31 cellular contexts compared by ENCODE assay signal in the genomic region with DNA sequence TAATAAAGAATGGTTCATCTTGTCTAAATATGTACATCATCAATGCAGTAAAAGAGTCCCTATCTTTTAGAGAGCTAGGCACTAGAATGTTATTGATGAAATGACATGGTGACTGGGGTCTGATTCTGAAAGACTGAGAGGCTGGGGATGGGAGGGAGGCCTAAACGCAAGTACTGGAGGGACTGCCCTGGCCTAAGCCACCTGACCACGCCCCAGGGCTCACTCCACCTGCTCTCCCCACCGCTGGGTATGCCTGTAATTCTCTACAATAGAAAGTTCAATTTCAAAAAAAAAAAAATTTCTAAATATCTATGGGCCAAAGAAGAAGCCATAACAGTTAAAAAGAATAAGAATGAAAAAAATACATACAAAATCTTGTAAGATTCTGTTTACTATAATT.
"Had no signal": no experiment of that assay in that cellular context is flagged by ENCODE, and none has a peak within 500 bp of the region (broad histone marks: within the 10 kb centered on the region; RNA-seq: fewer than 3 reads in every experiment).

No MANE protein-coding gene starts in this region.

- H3K27me3 Mint-ChIP-seq: activated CD4-positive, alpha-beta T cell treated with anti-CD3 and anti-CD28 coated beads, Interleukin-2, amount 10 ng/mL, durations not matched to agents 24 days and 14 days; activated naive CD4-positive, alpha-beta T cell treated with anti-CD3 and anti-CD28 coated beads, Interleukin-2, amount 10 ng/mL, durations not matched to agents 7 days and 5 days; activated naive CD8-positive, alpha-beta T cell; activated naive CD8-positive, alpha-beta T cell treated with anti-CD3 and anti-CD28 coated beads, Interleukin-2, amount 50 U/mL, for 24 hours; brain had no signal

- ATAC-seq: activated naive CD8-positive, alpha-beta T cell treated with anti-CD3 and anti-CD28 coated beads, Interleukin-2, amount 50 U/mL, for 24 hours; activated T-cell treated with anti-CD3 and anti-CD28 coated beads, Interleukin-2, amount 50 U/mL, for 4 hours; K562; Right ventricle myocardium inferior had no signal

- H3K4me3 ChIP-seq: K562, PC-9 had no signal

- DNase-seq: activated CD4-positive, alpha-beta T cell treated with anti-CD3 and anti-CD28 coated beads, Interleukin-2, amount 10 ng/mL, durations not matched to agents 24 days and 14 days; activated CD4-positive, alpha-beta T cell treated with anti-CD3 and anti-CD28 coated beads, Interleukin-2, amount 50 U/mL, for 4 hours; activated CD4-positive, CD25-positive, alpha-beta regulatory T cell; activated CD8-positive, alpha-beta memory T cell treated with anti-CD3 and anti-CD28 coated beads, Interleukin-2, amount 50 U/mL, for 4 hours; activated effector memory CD4-positive, alpha-beta T cell treated with Interleukin-2 at 50 U/mL for 16 hours; activated naive CD4-positive, alpha-beta T cell treated with anti-CD3 and anti-CD28 coated beads, Interleukin-2, amount 10 ng/mL, durations not matched to agents 7 days and 5 days; activated naive CD8-positive, alpha-beta T cell treated with anti-CD3 and anti-CD28 coated beads, Interleukin-2, amount 50 U/mL, for 24 hours; activated T-cell treated with anti-CD3 and anti-CD28 coated beads for 4 hours; activated T-cell treated with anti-CD3 and anti-CD28 coated beads, Interleukin-2, amount 50 U/mL, for 4 hours; anterior cingulate cortex; caudate nucleus; NCI-H1092 treated with DMSO at 0.1 percent for 48 hours; NCI-H1694; NCI-H1930; NCI-H2081 treated with DMSO at 0.1 percent for 48 hours; NCI-H226; NCI-H446 treated with DMSO at 0.1 percent for 48 hours; NCI-H526; NCI-H748 treated with DMSO at 0.1 percent for 48 hours; NK-92 treated with Interleukin-12 subunit alpha and Interleukin-12 subunit beta, amount 100 ng/mL, for 24 hours; PC-9; SW 1271; T-helper 1 cell; T1000; WERI-Rb-1 had no signal

- H3K9me3 Mint-ChIP-seq: activated CD4-positive, alpha-beta T cell treated with anti-CD3 and anti-CD28 coated beads, Interleukin-2, amount 10 ng/mL, durations not matched to agents 24 days and 14 days; activated naive CD4-positive, alpha-beta T cell treated with anti-CD3 and anti-CD28 coated beads, Interleukin-2, amount 10 ng/mL, durations not matched to agents 7 days and 5 days; activated naive CD8-positive, alpha-beta T cell treated with anti-CD3 and anti-CD28 coated beads, Interleukin-2, amount 50 U/mL, for 24 hours; activated T-cell treated with anti-CD3 and anti-CD28 coated beads, Interleukin-2, amount 50 U/mL, for 4 hours; activated T-helper 1 cell treated with anti-CD3 and anti-CD28 coated beads, Interleukin-12 subunit alpha, Interleukin-12 subunit beta, Interleukin-2, Interleukin-4 antibody, amounts not matched to agents 30 ng/mL and 10 ng/mL and 1 ng/mL, durations not matched to agents 14 hours and 24 hours and 36 hours had no signal

- H3K27ac ChIP-seq: PC-9, RWPE1, WERI-Rb-1 had no signal

- H3K36me3 ChIP-seq: WERI-Rb-1 had no signal

- H3K4me3 Mint-ChIP-seq: activated CD4-positive, alpha-beta T cell treated with anti-CD3 and anti-CD28 coated beads, Interleukin-2, amount 10 ng/mL, durations not matched to agents 24 days and 14 days; activated naive CD4-positive, alpha-beta T cell treated with anti-CD3 and anti-CD28 coated beads, Interleukin-2, amount 10 ng/mL, durations not matched to agents 7 days and 5 days; activated naive CD8-positive, alpha-beta T cell; activated naive CD8-positive, alpha-beta T cell treated with anti-CD3 and anti-CD28 coated beads, Interleukin-2, amount 50 U/mL, for 24 hours; activated T-cell treated with anti-CD3 and anti-CD28 coated beads, Interleukin-2, amount 50 U/mL, for 4 hours; activated T-helper 1 cell treated with anti-CD3 and anti-CD28 coated beads, Interleukin-12 subunit alpha, Interleukin-12 subunit beta, Interleukin-2, Interleukin-4 antibody, amounts not matched to agents 30 ng/mL and 10 ng/mL and 1 ng/mL, durations not matched to agents 14 hours and 24 hours and 36 hours; brain had no signal

- H3K36me3 Mint-ChIP-seq: activated naive CD8-positive, alpha-beta T cell; brain had no signal

- H3K27ac Mint-ChIP-seq: activated CD4-positive, alpha-beta T cell treated with anti-CD3 and anti-CD28 coated beads, Interleukin-2, amount 10 ng/mL, durations not matched to agents 24 days and 14 days; activated naive CD4-positive, alpha-beta T cell treated with anti-CD3 and anti-CD28 coated beads, Interleukin-2, amount 10 ng/mL, durations not matched to agents 7 days and 5 days; activated naive CD8-positive, alpha-beta T cell; activated naive CD8-positive, alpha-beta T cell treated with anti-CD3 and anti-CD28 coated beads, Interleukin-2, amount 50 U/mL, for 24 hours; activated T-helper 1 cell treated with anti-CD3 and anti-CD28 coated beads, Interleukin-12 subunit alpha, Interleukin-12 subunit beta, Interleukin-2, Interleukin-4 antibody, amounts not matched to agents 30 ng/mL and 10 ng/mL and 1 ng/mL, durations not matched to agents 14 hours and 24 hours and 36 hours; brain had no signal
